In genomic region chr7:157493776-157494175, GRCh38 we compare ENCODE assay signal across 19 cellular contexts.
A peak's percentile ranks its signal among the peaks of the same experiment; 100 is the strongest.
DNase-seq lines count a peak whose midpoint lies in the region; ATAC-seq and TF ChIP-seq lines count a peak whose summit lies in the region.
"Had no signal": no experiment of that assay in that cellular context is flagged by ENCODE, and none has a peak within 500 bp of the region (broad histone marks: within the 10 kb centered on the region; RNA-seq: fewer than 3 reads in every experiment).

No MANE protein-coding gene starts in this region.

- ATAC-seq in natural killer cell (no peak), GM18867 (IDR thresholded peaks at IDR 0.05; ENCODE audit: unreplicated experiment) (no peak)
- ATAC-seq in natural killer cell treated with Interleukin-12 subunit alpha and Interleukin-12 subunit beta and Interleukin-15 and Interleukin-18, amount 100 ng/mL, for 72 hours, result no peak
- no peak for ATAC-seq in activated T-helper 17 cell treated with anti-CD3 and anti-CD28 coated beads, Interleukin-2, amount 50 U/mL, for 72 hours (replicated peaks)
- ATAC-seq: PC-3 had no signal

- H3K9me3 Mint-ChIP-seq in natural killer cell, result no peaks in the 10 kb centered on the region
- peaks cover 4% of the 10 kb centered on the region for H3K9me3 Mint-ChIP-seq in natural killer cell treated with Interleukin-12 subunit alpha and Interleukin-12 subunit beta and Interleukin-15 and Interleukin-18, amount 100 ng/mL, for 72 hours
- H3K9me3 Mint-ChIP-seq in activated T-helper 17 cell treated with anti-CD3 and anti-CD28 coated beads, Interleukin-2, amount 50 U/mL, for 72 hours, result peaks cover 8% of the 10 kb centered on the region

- no peaks in the 10 kb centered on the region for H3K4me1 ChIP-seq in osteoblast (ENCODE audit: insufficient read depth, low read length)

- H3K4me3 ChIP-seq in osteoblast (ENCODE audit: insufficient read depth, low read length), result no peak overlapping the region

- intact Hi-C loops in natural killer cell (cut with micrococcal nuclease), result no loop called here

- no peak overlapping the region for H3K27ac Mint-ChIP-seq in natural killer cell
- H3K27ac Mint-ChIP-seq in natural killer cell treated with Interleukin-12 subunit alpha and Interleukin-12 subunit beta and Interleukin-15 and Interleukin-18, amount 100 ng/mL, for 72 hours, result peak overlapping the region in 1 of 2 donors; percentile 2
- H3K27ac Mint-ChIP-seq in activated T-helper 17 cell treated with anti-CD3 and anti-CD28 coated beads, Interleukin-2, amount 50 U/mL, for 72 hours, result no peak overlapping the region

- peaks cover 26 to 36% of the 10 kb centered on the region in 2 donors for H3K27me3 Mint-ChIP-seq in natural killer cell (ENCODE audit: low read depth in 2 of 2)
- H3K27me3 Mint-ChIP-seq in natural killer cell treated with Interleukin-12 subunit alpha and Interleukin-12 subunit beta and Interleukin-15 and Interleukin-18, amount 100 ng/mL, for 72 hours, result peaks cover 25 to 36% of the 10 kb centered on the region in 2 donors
- peaks cover 11% of the 10 kb centered on the region for H3K27me3 Mint-ChIP-seq in activated T-helper 17 cell treated with anti-CD3 and anti-CD28 coated beads, Interleukin-2, amount 50 U/mL, for 72 hours

- no peaks in the 10 kb centered on the region for H3K9me3 ChIP-seq in osteoblast (ENCODE audit: low read depth, low read length)

- H3K4me2 ChIP-seq in osteoblast (ENCODE audit: insufficient read depth, low read length), result no peak overlapping the region
- H3K4me2 ChIP-seq: KMS-11 had no signal

- H3K4me1 Mint-ChIP-seq in natural killer cell, result peaks cover 11 to 24% of the 10 kb centered on the region in 2 donors
- peaks cover 24 to 29% of the 10 kb centered on the region in 2 donors for H3K4me1 Mint-ChIP-seq in natural killer cell treated with Interleukin-12 subunit alpha and Interleukin-12 subunit beta and Interleukin-15 and Interleukin-18, amount 100 ng/mL, for 72 hours (ENCODE audit: low read depth in 2 of 2)
- peaks cover 13% of the 10 kb centered on the region for H3K4me1 Mint-ChIP-seq in activated T-helper 17 cell treated with anti-CD3 and anti-CD28 coated beads, Interleukin-2, amount 50 U/mL, for 72 hours

- TF ChIP-seq CTCF in natural killer cell (IDR thresholded peaks at IDR 0.05), result no peak
- TF ChIP-seq CTCF in osteoblast (IDR thresholded peaks at IDR 0.05; ENCODE audit: extremely low read depth, low read depth, low read length), result no peak

- no peak overlapping the region for H2AFZ ChIP-seq in osteoblast (ENCODE audit: low read length)

- H3K27ac ChIP-seq in osteoblast (ENCODE audit: low read depth, low read length), result no peak overlapping the region
- H3K27ac ChIP-seq: C4-2B, HL-60, KMS-11 had no signal

- no peak overlapping the region for H3K4me3 Mint-ChIP-seq in natural killer cell
- no peak overlapping the region for H3K4me3 Mint-ChIP-seq in natural killer cell treated with Interleukin-12 subunit alpha and Interleukin-12 subunit beta and Interleukin-15 and Interleukin-18, amount 100 ng/mL, for 72 hours
- H3K4me3 Mint-ChIP-seq in activated T-helper 17 cell treated with anti-CD3 and anti-CD28 coated beads, Interleukin-2, amount 50 U/mL, for 72 hours, result peak overlapping the region; percentile 4

- H3K79me2 ChIP-seq in osteoblast (ENCODE audit: insufficient read depth, low read length), result no peaks in the 10 kb centered on the region

- peaks cover 9% of the 10 kb centered on the region for H3K36me3 Mint-ChIP-seq in natural killer cell
- H3K36me3 Mint-ChIP-seq in natural killer cell treated with Interleukin-12 subunit alpha and Interleukin-12 subunit beta and Interleukin-15 and Interleukin-18, amount 100 ng/mL, for 72 hours, result peaks cover 18% of the 10 kb centered on the region
- no peaks in the 10 kb centered on the region for H3K36me3 Mint-ChIP-seq in activated T-helper 17 cell treated with anti-CD3 and anti-CD28 coated beads, Interleukin-2, amount 50 U/mL, for 72 hours (ENCODE audit: low read depth)

- no peaks in the 10 kb centered on the region for H3K36me3 ChIP-seq in osteoblast (ENCODE audit: insufficient read depth, low read length)

- DNase-seq in natural killer cell (peak; percentile 12), osteoblast (ENCODE audit: insufficient read length, low spot score, missing footprints) (peak; percentile 78), OCI-M1 (lab: John Stamatoyannopoulos, UW) (no peak), NCI-H2227 treated with DMSO at 0.1 percent for 48 hours (lab: John Stamatoyannopoulos, UW) (no peak)
- no peak for DNase-seq in natural killer cell treated with Interleukin-12 subunit alpha and Interleukin-12 subunit beta and Interleukin-15 and Interleukin-18, amount 100 ng/mL, for 72 hours (ENCODE audit: low spot score)
- DNase-seq: ACHN, DMS79, MV-4-11, NCI-H1694 treated with DMSO at 0.1 percent for 48 hours, NCI-H2107, NCI-H524 treated with DMSO at 0.1 percent for 48 hours, RPMI8226, SIG-M5 had no signal

- no peaks in the 10 kb centered on the region for H4K20me1 ChIP-seq in osteoblast (ENCODE audit: insufficient read depth, low read length)

- H3K27me3 ChIP-seq in osteoblast (ENCODE audit: insufficient read depth, low read length), result no peaks in the 10 kb centered on the region

Comparison
In these comparisons a context has a peak if more than half of its experiments do, and no peak if none do; other contexts are left out.
1. DNase-seq: peak in natural killer cell (single experiment) and osteoblast (single experiment); none in natural killer cell treated with Interleukin-12 subunit alpha and Interleukin-12 subunit beta and Interleukin-15 and Interleukin-18, amount 100 ng/mL, for 72 hours (single experiment), OCI-M1 (single experiment) and NCI-H2227 treated with DMSO at 0.1 percent for 48 hours (single experiment).